Comparison of ENCODE assay signal across 1 cellular context in the genomic region with DNA sequence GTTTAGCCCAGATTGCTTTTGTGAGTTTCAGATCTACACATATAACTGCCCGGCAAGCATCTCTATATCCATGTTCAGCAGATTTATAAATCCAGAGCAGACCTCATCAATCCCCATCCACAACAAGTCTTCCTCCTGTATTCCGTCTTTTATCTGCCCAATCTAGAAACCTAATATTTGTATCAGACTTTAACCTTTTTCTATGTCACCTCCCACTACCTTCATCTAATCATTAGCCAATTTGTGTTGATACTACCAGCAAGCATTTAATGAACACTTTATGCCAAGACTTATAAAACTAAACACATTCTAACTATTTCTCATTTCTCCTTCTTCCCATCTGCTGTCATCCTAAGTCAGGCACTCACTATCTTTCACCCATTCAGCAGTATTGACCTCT.
TF ChIP-seq lines count a peak whose summit lies in the region.

No MANE protein-coding gene starts in this region.

TF ChIP-seq in HepG2, 621 proteins besides CTCF, POLR2A, EP300 and RAD21:
- TF ChIP-seq, protein P1, sequence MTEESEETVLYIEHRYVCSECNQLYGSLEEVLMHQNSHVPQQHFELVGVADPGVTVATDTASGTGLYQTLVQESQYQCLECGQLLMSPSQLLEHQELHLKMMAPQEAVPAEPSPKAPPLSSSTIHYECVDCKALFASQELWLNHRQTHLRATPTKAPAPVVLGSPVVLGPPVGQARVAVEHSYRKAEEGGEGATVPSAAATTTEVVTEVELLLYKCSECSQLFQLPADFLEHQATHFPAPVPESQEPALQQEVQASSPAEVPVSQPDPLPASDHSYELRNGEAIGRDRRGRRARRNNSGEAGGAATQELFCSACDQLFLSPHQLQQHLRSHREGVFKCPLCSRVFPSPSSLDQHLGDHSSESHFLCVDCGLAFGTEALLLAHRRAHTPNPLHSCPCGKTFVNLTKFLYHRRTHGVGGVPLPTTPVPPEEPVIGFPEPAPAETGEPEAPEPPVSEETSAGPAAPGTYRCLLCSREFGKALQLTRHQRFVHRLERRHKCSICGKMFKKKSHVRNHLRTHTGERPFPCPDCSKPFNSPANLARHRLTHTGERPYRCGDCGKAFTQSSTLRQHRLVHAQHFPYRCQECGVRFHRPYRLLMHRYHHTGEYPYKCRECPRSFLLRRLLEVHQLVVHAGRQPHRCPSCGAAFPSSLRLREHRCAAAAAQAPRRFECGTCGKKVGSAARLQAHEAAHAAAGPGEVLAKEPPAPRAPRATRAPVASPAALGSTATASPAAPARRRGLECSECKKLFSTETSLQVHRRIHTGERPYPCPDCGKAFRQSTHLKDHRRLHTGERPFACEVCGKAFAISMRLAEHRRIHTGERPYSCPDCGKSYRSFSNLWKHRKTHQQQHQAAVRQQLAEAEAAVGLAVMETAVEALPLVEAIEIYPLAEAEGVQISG (CRISPR knock-in tag; IDR thresholded peaks at IDR 0.05): no peak
- TF ChIP-seq, protein P2, sequence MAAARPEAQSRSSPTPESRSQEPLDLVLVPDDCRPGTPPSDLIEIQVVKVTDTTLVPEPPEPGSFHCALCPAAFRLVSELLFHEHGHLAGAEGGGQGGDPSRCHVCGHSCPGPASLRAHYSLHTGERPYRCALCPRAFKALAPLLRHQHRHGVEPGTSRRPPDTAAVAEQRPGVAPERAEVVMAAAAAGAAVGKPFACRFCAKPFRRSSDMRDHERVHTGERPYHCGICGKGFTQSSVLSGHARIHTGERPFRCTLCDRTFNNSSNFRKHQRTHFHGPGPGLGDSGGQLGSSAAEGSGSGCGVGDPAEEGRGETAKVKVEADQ (CRISPR knock-in tag; IDR thresholded peaks at IDR 0.05; ENCODE audit: borderline replicate concordance): no peak
- TF ChIP-seq ZNF772 (CRISPR knock-in tag; IDR thresholded peaks at IDR 0.05) (no peak), ZKSCAN1 (IDR thresholded peaks at IDR 0.05; ENCODE audit: low read length) (no peak), ZSCAN9 (CRISPR knock-in tag; IDR thresholded peaks at IDR 0.05; ENCODE audit: borderline replicate concordance) (no peak), SP4 (CRISPR knock-in tag; IDR thresholded peaks at IDR 0.05) (no peak), ZNF782 (CRISPR knock-in tag; IDR thresholded peaks at IDR 0.05; ENCODE audit: borderline replicate concordance) (no peak), ZNF354B (CRISPR knock-in tag; IDR thresholded peaks at IDR 0.05) (no peak), ZSCAN20 (CRISPR knock-in tag; IDR thresholded peaks at IDR 0.05; ENCODE audit: borderline replicate concordance) (no peak), ZNF446 (CRISPR knock-in tag; IDR thresholded peaks at IDR 0.05) (no peak), SRSF1 (optimal IDR thresholded peaks at IDR 0.05; ENCODE audit: low read depth, low read length) (no peak), RXRB (CRISPR knock-in tag; IDR thresholded peaks at IDR 0.05; ENCODE audit: borderline replicate concordance) (no peak), ZNF850 (CRISPR knock-in tag; conservative IDR thresholded peaks at IDR 0.05) (no peak)
- TF ChIP-seq, protein P3, sequence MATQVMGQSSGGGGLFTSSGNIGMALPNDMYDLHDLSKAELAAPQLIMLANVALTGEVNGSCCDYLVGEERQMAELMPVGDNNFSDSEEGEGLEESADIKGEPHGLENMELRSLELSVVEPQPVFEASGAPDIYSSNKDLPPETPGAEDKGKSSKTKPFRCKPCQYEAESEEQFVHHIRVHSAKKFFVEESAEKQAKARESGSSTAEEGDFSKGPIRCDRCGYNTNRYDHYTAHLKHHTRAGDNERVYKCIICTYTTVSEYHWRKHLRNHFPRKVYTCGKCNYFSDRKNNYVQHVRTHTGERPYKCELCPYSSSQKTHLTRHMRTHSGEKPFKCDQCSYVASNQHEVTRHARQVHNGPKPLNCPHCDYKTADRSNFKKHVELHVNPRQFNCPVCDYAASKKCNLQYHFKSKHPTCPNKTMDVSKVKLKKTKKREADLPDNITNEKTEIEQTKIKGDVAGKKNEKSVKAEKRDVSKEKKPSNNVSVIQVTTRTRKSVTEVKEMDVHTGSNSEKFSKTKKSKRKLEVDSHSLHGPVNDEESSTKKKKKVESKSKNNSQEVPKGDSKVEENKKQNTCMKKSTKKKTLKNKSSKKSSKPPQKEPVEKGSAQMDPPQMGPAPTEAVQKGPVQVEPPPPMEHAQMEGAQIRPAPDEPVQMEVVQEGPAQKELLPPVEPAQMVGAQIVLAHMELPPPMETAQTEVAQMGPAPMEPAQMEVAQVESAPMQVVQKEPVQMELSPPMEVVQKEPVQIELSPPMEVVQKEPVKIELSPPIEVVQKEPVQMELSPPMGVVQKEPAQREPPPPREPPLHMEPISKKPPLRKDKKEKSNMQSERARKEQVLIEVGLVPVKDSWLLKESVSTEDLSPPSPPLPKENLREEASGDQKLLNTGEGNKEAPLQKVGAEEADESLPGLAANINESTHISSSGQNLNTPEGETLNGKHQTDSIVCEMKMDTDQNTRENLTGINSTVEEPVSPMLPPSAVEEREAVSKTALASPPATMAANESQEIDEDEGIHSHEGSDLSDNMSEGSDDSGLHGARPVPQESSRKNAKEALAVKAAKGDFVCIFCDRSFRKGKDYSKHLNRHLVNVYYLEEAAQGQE (IDR thresholded peaks at IDR 0.05; ENCODE audit: borderline replicate concordance in 1 of 2, low read depth in 1 of 2, low read length in 2 of 2): no peak
- TF ChIP-seq, protein P4, sequence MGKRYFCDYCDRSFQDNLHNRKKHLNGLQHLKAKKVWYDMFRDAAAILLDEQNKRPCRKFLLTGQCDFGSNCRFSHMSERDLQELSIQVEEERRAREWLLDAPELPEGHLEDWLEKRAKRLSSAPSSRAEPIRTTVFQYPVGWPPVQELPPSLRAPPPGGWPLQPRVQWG (CRISPR knock-in tag; IDR thresholded peaks at IDR 0.05; ENCODE audit: borderline replicate concordance, low read depth): no peak
